In genomic region chr1:214708321-214708960, GRCh38 we compare ENCODE assay signal across 1 cellular context.
TF ChIP-seq lines count a peak whose summit lies in the region.

No MANE protein-coding gene starts in this region.

TF ChIP-seq in SK-N-SH treated with all-trans-retinoic acid at 6 μM for 48 hours, 23 proteins besides CTCF, POLR2A, EP300 and RAD21 (continued from another document):
- TF ChIP-seq POU6F1 (CRISPR knock-in tag; IDR thresholded peaks at IDR 0.05; ENCODE audit: borderline replicate concordance, low read depth), result no peak
- no peak for TF ChIP-seq GLIS3 (CRISPR knock-in tag; IDR thresholded peaks at IDR 0.05)
- TF ChIP-seq CREB5 (CRISPR knock-in tag; IDR thresholded peaks at IDR 0.05; ENCODE audit: low read depth), result no peak
- TF ChIP-seq ESRRG (CRISPR knock-in tag; IDR thresholded peaks at IDR 0.05), result no peak
- TF ChIP-seq ZNF70 (CRISPR knock-in tag; IDR thresholded peaks at IDR 0.05), result no peak
- no peak for TF ChIP-seq ZC3H10 (CRISPR knock-in tag; IDR thresholded peaks at IDR 0.05)
